In the genomic region with DNA sequence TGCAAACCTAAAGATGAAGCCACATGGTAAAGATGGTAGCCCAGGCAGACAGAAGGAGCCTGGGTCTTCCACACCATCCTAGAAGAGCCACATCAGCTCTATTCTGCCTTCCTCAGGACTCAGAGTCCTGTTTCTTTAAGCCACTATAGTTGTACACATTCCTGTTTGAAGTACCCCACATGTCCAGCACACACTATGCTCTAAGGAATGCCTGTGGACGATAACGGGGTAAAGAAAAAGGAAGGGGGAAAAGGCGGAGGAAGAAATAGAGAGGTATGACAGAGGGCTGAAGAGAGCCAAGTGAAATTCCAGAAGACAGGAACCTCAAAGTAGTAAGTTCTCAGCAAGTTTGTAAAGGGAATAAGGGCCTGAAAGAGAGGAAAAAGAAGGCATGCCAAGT, we compare ENCODE assay signal across 20 cellular contexts.
"Had no signal": no experiment of that assay in that cellular context is flagged by ENCODE, and none has a peak within 500 bp of the region (broad histone marks: within the 10 kb centered on the region; RNA-seq: fewer than 3 reads in every experiment).

No MANE protein-coding gene starts in this region.

- H3K4me3 ChIP-seq: adrenal gland, breast epithelium, esophagus squamous epithelium, ovary, prostate gland, smooth muscle cell had no signal

- H3K4me2 ChIP-seq: smooth muscle cell had no signal

- H3K9me3 ChIP-seq: adrenal gland, breast epithelium, esophagus squamous epithelium, ovary, prostate gland had no signal

- H3K4me1 ChIP-seq: adrenal gland, breast epithelium, esophagus squamous epithelium, prostate gland had no signal

- ATAC-seq: stimulated activated naive B cell treated with anti-CD40 and anti-IgM and Interleukin-4, amounts not matched to agents 10 μg/mL and 1 μg/mL and 100 μg/mL, for 72 hours had no signal

- H3K27me3 ChIP-seq: adrenal gland, breast epithelium, esophagus squamous epithelium, ovary had no signal

- DNase-seq: activated CD4-positive, alpha-beta memory T cell treated with anti-CD3 and anti-CD28 coated beads for 36 hours; activated CD4-positive, alpha-beta T cell treated with anti-CD3 and anti-CD28 coated beads, Interleukin-2, amount 10 ng/mL, durations not matched to agents 24 days and 14 days; activated CD4-positive, CD25-positive, alpha-beta regulatory T cell treated with anti-CD3 and anti-CD28 coated beads, Interleukin-2, amount 50 U/mL, for 72 hours; activated CD8-positive, alpha-beta memory T cell treated with anti-CD3 and anti-CD28 coated beads, Interleukin-2, amount 50 U/mL, for 4 hours; activated effector memory CD4-positive, alpha-beta T cell treated with anti-CD3 and anti-CD28 coated beads, Interleukin-2, amount 50 U/mL, for 16 hours; activated naive CD4-positive, alpha-beta T cell treated with anti-CD3 and anti-CD28 coated beads for 36 hours; activated naive CD8-positive, alpha-beta T cell treated with anti-CD3 and anti-CD28 coated beads for 36 hours; activated T-cell treated with anti-CD3 and anti-CD28 coated beads, Interleukin-2, amount 50 U/mL, for 1 hour; adrenal gland; effector CD8-positive, alpha-beta T cell; esophagus squamous epithelium; naive B cell; ovary; stimulated activated CD4-positive, alpha-beta T cell treated with anti-CD3 and anti-CD28 coated beads, Interleukin-2, amount 100 ng/mL, for 24 hours; stimulated activated naive B cell treated with anti-CD40 and anti-IgM and Interleukin-4, amounts not matched to agents 10 μg/mL and 1 μg/mL and 100 μg/mL, for 72 hours; T-helper 2 cell had no signal

- H3K27ac ChIP-seq: adrenal gland, breast epithelium, epithelial cell of prostate, esophagus squamous epithelium, ovary, prostate gland had no signal

- H3K36me3 ChIP-seq: adrenal gland, breast epithelium, esophagus squamous epithelium, ovary, prostate gland had no signal
